In the genomic region with DNA sequence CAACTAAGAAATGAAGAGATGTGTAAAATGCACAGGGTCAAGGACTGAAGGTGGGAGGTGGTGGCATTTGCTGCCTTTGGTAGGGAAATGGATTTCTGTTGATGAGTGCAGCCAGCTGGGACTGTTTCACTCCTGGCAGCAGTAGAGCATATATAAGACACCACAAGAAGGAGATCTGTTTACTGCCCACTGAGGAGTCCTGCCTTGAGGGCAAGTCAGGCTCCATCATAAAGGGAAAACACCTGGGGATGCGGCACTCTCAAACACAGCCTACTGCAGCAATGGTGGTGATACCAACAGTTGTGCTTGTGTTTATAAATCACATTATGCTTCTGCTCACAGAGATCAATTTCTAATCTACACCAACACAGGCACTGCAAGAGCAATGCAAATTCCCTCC, we compare ENCODE assay signal across 12 cellular contexts.
A peak's percentile ranks its signal among the peaks of the same experiment; 100 is the strongest.
DNase-seq lines count a peak whose midpoint lies in the region; ATAC-seq and TF ChIP-seq lines count a peak whose summit lies in the region.
"Had no signal": no experiment of that assay in that cellular context is flagged by ENCODE, and none has a peak within 500 bp of the region (broad histone marks: within the 10 kb centered on the region; RNA-seq: fewer than 3 reads in every experiment).

No MANE protein-coding gene starts in this region.

- no peaks in the 10 kb centered on the region for H3K36me3 ChIP-seq in heart left ventricle

- H3K27me3 ChIP-seq in heart left ventricle: no peaks in the 10 kb centered on the region

- no peaks in the 10 kb centered on the region for H3K4me1 ChIP-seq in heart left ventricle

- no peak for TF ChIP-seq CTCF in heart left ventricle (IDR thresholded peaks at IDR 0.05)

- intact Hi-C loops in heart left ventricle (cut with DNase I): no loop called here

- DNase-seq in kidney tubule cell (ENCODE audit: low spot score) (no peak), NCI-H524 (lab: John Stamatoyannopoulos, UW) (no peak), anterior cingulate cortex (lab: John Stamatoyannopoulos, UW) (no peak), heart left ventricle (no peak)
- DNase-seq: naive thymus-derived CD4-positive, alpha-beta T cell; NCI-H1417 treated with DMSO at 0.1 percent for 48 hours had no signal

- peaks cover 0 to 10% (median 0%) of the 10 kb centered on the region in 12 donors for H3K9me3 ChIP-seq in heart left ventricle

- H3K27ac ChIP-seq in heart left ventricle: no peak overlapping the region
- H3K27ac ChIP-seq: C4-2B, skin epidermis had no signal

- no peak for TF ChIP-seq POLR2A in heart left ventricle (IDR thresholded peaks at IDR 0.05)

- H3K4me3 ChIP-seq in heart left ventricle: no peak overlapping the region
- H3K4me3 ChIP-seq: skin epidermis had no signal

- WGBS in heart left ventricle, 4 donors: 85 to 100% (median 96%) methylated on average over 1 of the region's 1 CpG

- ATAC-seq in GM18861 (IDR thresholded peaks at IDR 0.05; ENCODE audit: unreplicated experiment) (peak; percentile 44), GM21529 (IDR thresholded peaks at IDR 0.05; ENCODE audit: unreplicated experiment) (peak; percentile 48), HG03064 (IDR thresholded peaks at IDR 0.05; ENCODE audit: low read depth, unreplicated experiment) (peak; percentile 46), SK-N-SH treated with all-trans-retinoic acid at 6 μM for 48 hours (peak; percentile 29; the same call in 2 of the 3 replicates), heart left ventricle (no peak)
- ATAC-seq: naive thymus-derived CD4-positive, alpha-beta T cell had no signal

TF ChIP-seq in SK-N-SH treated with all-trans-retinoic acid at 6 μM for 48 hours, 23 proteins besides CTCF, POLR2A, EP300 and RAD21:
- TF ChIP-seq ARNTL (CRISPR knock-in tag; IDR thresholded peaks at IDR 0.05; ENCODE audit: borderline replicate concordance, low read depth): no peak

Comparison
In these comparisons a context has a peak if more than half of its experiments do, and no peak if none do; other contexts are left out.
1. ATAC-seq: peak in GM18861 (single experiment), GM21529 (single experiment), HG03064 (single experiment) and SK-N-SH treated with all-trans-retinoic acid at 6 μM for 48 hours (single experiment); none in heart left ventricle (0 of 4).